In genomic region chr6:46850781-46851180, GRCh38 we compare ENCODE assay signal across 16 cellular contexts. TPM values are rescaled to one million over a fixed set of nuclear protein-coding genes. Genes with fewer than 3 reads are reported as not detected.
DNase-seq lines count a peak whose midpoint lies in the region; TF ChIP-seq lines count a peak whose summit lies in the region.
"Had no signal": no experiment of that assay in that cellular context is flagged by ENCODE, and none has a peak within 500 bp of the region (broad histone marks: within the 10 kb centered on the region; RNA-seq: fewer than 3 reads in every experiment).

No MANE protein-coding gene starts in this region.

- DNase-seq in EH (ENCODE audit: low read depth), result peak; percentile 23
- peak; percentile 90 for DNase-seq in M059J (ENCODE audit: low read depth)
- DNase-seq in astrocyte of the spinal cord (ENCODE audit: low read depth, low spot score), result peak; percentile 37
- peak; percentile 9 for DNase-seq in mesenchymal stem cell
- no peak for DNase-seq in inferior parietal cortex (ENCODE audit: extremely low spot score)
- no peak for DNase-seq in ascending aorta (ENCODE audit: low spot score in 2 of 2)
- no peak for DNase-seq in stimulated activated CD4-positive, alpha-beta T cell treated with anti-CD3 and anti-CD28 coated beads, Interleukin-15, amount 100 ng/mL, for 24 hours
- DNase-seq: C1 segment of cervical spinal cord, DMS153, NCI-H1092, NCI-H1694 treated with DMSO at 0.1 percent for 48 hours, NCI-H446, NCI-H748 treated with DMSO at 0.1 percent for 48 hours, SIG-M5 had no signal

- H2AFZ ChIP-seq in mesenchymal stem cell (ENCODE audit: low read depth, low read length), result no peak overlapping the region

- no peak overlapping the region for H2BK120ac ChIP-seq in mesenchymal stem cell (ENCODE audit: low read depth, low read length)

- WGBS in mesenchymal stem cell, result 95% methylated on average over 2 of the region's 2 CpGs

- H2BK15ac ChIP-seq in mesenchymal stem cell (ENCODE audit: low read depth, poor library complexity, severe bottlenecking), result no peak overlapping the region

- H3K4ac ChIP-seq in mesenchymal stem cell (ENCODE audit: low read depth in 1 of 2, low read length in 2 of 2), result no peak overlapping the region

- no peak overlapping the region for H4K8ac ChIP-seq in mesenchymal stem cell (ENCODE audit: low read length)

- H3K27ac ChIP-seq in mesenchymal stem cell (ENCODE audit: low read length, poor library complexity, severe bottlenecking), result no peak overlapping the region
- H3K27ac ChIP-seq in ascending aorta, result no peak overlapping the region

- in situ Hi-C loops in astrocyte of the spinal cord (cut with HindIII; ENCODE audit: low sequenced_read_pairs), result no loop called here

- H3K4me2 ChIP-seq in mesenchymal stem cell (ENCODE audit: low read length, poor library complexity, severe bottlenecking), result no peak overlapping the region

- H3K18ac ChIP-seq in mesenchymal stem cell (ENCODE audit: low read depth in 1 of 2, low read length in 2 of 2), result no peak overlapping the region

- no peaks in the 10 kb centered on the region for H3K79me1 ChIP-seq in mesenchymal stem cell (replicated peaks; ENCODE audit: low read length, poor library complexity, severe bottlenecking)

- no peak overlapping the region for H3K14ac ChIP-seq in mesenchymal stem cell (ENCODE audit: low read length in 2 of 2)

- H2BK5ac ChIP-seq in mesenchymal stem cell (ENCODE audit: low read depth, low read length, poor library complexity, severe bottlenecking), result no peak overlapping the region

- no peak overlapping the region for H2BK12ac ChIP-seq in mesenchymal stem cell (ENCODE audit: low read length in 2 of 2)

- no peak overlapping the region for H4K91ac ChIP-seq in mesenchymal stem cell (ENCODE audit: low read length)

- H3K4me1 ChIP-seq in mesenchymal stem cell (ENCODE audit: control insufficient read depth, insufficient read depth, low read depth, low read length) (peaks cover 3% of the 10 kb centered on the region), ascending aorta (peaks cover 0 to 4% of the 10 kb centered on the region in 2 donors)
- H3K4me1 ChIP-seq: HAP-1 had no signal

- no peak overlapping the region for H3K23ac ChIP-seq in mesenchymal stem cell (ENCODE audit: low read length in 2 of 2)

- H3K9ac ChIP-seq in mesenchymal stem cell (ENCODE audit: low read length), result no peak overlapping the region

- intact Hi-C loops in ascending aorta (cut with DNase I), result no loop called here

- H3K4me3 ChIP-seq in astrocyte of the spinal cord (ENCODE audit: low read depth, low read length) (no peak overlapping the region), mesenchymal stem cell (ENCODE audit: insufficient read depth in 1 of 2, low read depth in 1 of 2, low read length in 2 of 2) (no peak overlapping the region), ascending aorta (no peak overlapping the region)
- H3K4me3 ChIP-seq: GM12878, HAP-1 had no signal

- H3K9me3 ChIP-seq in mesenchymal stem cell (ENCODE audit: control insufficient read depth, low read length), result no peaks in the 10 kb centered on the region
- no peaks in the 10 kb centered on the region for H3K9me3 ChIP-seq in ascending aorta
- H3K9me3 ChIP-seq: HAP-1 had no signal

- H3K27me3 ChIP-seq in mesenchymal stem cell (ENCODE audit: control insufficient read depth in 1 of 2, insufficient read depth in 1 of 2, low read length in 2 of 2), result no peaks in the 10 kb centered on the region
- no peaks in the 10 kb centered on the region for H3K27me3 ChIP-seq in ascending aorta

- H3K36me3 ChIP-seq in mesenchymal stem cell (ENCODE audit: control insufficient read depth in 1 of 2, insufficient read depth in 2 of 2, low read depth in 1 of 2, low read length in 2 of 2), result no peaks in the 10 kb centered on the region
- no peaks in the 10 kb centered on the region for H3K36me3 ChIP-seq in ascending aorta
- H3K36me3 ChIP-seq: HAP-1 had no signal

- H2AK5ac ChIP-seq in mesenchymal stem cell (ENCODE audit: low read length, severe bottlenecking), result no peak overlapping the region

- TF ChIP-seq CTCF in astrocyte of the spinal cord (IDR thresholded peaks at IDR 0.05; ENCODE audit: low read depth, low read length), result no peak
- no peak for TF ChIP-seq CTCF in ascending aorta (IDR thresholded peaks at IDR 0.05)

RNA-seq across cellular contexts. Expression of gene MEP1A, which starts 57.6 kb away (rescaled TPM):
- not detected in 2 replicates for total RNA-seq in M059J (2014; rRNA removed; shearing (Covaris generic))
- polyA plus RNA-seq in mesenchymal stem cell (2013, experiment 1 of 2), result not detected
- polyA plus RNA-seq in mesenchymal stem cell (2013, experiment 2 of 2), result not detected
- total RNA-seq in ascending aorta, result not detected
- total RNA-seq: GM12878 had no signal
- polyA plus RNA-seq: GM12878 had no signal

Comparison
In these comparisons a context has a peak if more than half of its experiments do, and no peak if none do; other contexts are left out.
1. DNase-seq: peak in EH (single experiment), M059J (single experiment), astrocyte of the spinal cord (single experiment) and mesenchymal stem cell (single experiment); none in inferior parietal cortex (single experiment), ascending aorta (0 of 2) and stimulated activated CD4-positive, alpha-beta T cell treated with anti-CD3 and anti-CD28 coated beads, Interleukin-15, amount 100 ng/mL, for 24 hours (single experiment).